In genomic region chr3:131394400-131394799, GRCh38 we compare ENCODE assay signal across 23 cellular contexts. TPM values are rescaled to one million over a fixed set of nuclear protein-coding genes. Genes with fewer than 3 reads are reported as not detected.
DNase-seq lines count a peak whose midpoint lies in the region; ATAC-seq and TF ChIP-seq lines count a peak whose summit lies in the region.
"Had no signal": no experiment of that assay in that cellular context is flagged by ENCODE, and none has a peak within 500 bp of the region (broad histone marks: within the 10 kb centered on the region; RNA-seq: fewer than 3 reads in every experiment).

No MANE protein-coding gene starts in this region.

- H3K27ac Mint-ChIP-seq in glutamatergic neuron (ENCODE audit: unreplicated experiment) = peak overlapping the region; percentile 25
- H3K27ac Mint-ChIP-seq: CD14-positive monocyte; CD4-positive, alpha-beta T cell; CD8-positive, alpha-beta memory T cell had no signal

- H3K27me3 Mint-ChIP-seq in glutamatergic neuron (ENCODE audit: unreplicated experiment) = no peaks in the 10 kb centered on the region

- no peak for TF ChIP-seq POLR2A in right lobe of liver (IDR thresholded peaks at IDR 0.05)

- H3K9me3 Mint-ChIP-seq in glutamatergic neuron (ENCODE audit: unreplicated experiment) = no peaks in the 10 kb centered on the region
- H3K9me3 Mint-ChIP-seq: CD4-positive, alpha-beta T cell; CD8-positive, alpha-beta memory T cell had no signal

- H3K4me1 Mint-ChIP-seq in glutamatergic neuron (ENCODE audit: low read depth, unreplicated experiment) = peaks cover 19% of the 10 kb centered on the region
- H3K4me1 Mint-ChIP-seq: CD8-positive, alpha-beta memory T cell had no signal

- no peak overlapping the region for H3K4me3 Mint-ChIP-seq in glutamatergic neuron (ENCODE audit: unreplicated experiment)
- H3K4me3 Mint-ChIP-seq: CD14-positive monocyte; CD4-positive, alpha-beta T cell; CD8-positive, alpha-beta memory T cell had no signal

- peak; percentile 2 for DNase-seq in DMS53 treated with DMSO at 0.1 percent for 48 hours (lab: John Stamatoyannopoulos, UW; ENCODE audit: unreplicated experiment)
- DNase-seq in glutamatergic neuron = no peak
- no peak for DNase-seq in left lung
- no peak for DNase-seq in right lobe of liver
- no peak for DNase-seq in hepatic stellate cell (ENCODE audit: low spot score)
- no peak for DNase-seq in effector CD8-positive, alpha-beta T cell (lab: John Stamatoyannopoulos, UW)
- DNase-seq in activated T-cell treated with anti-CD3 and anti-CD28 coated beads for 4 hours = no peak
- DNase-seq: 8988T; ACHN; AML-193; BE2C; CD4-positive, alpha-beta T cell; CD8-positive, alpha-beta memory T cell; DMS 273 treated with DMSO at 0.1 percent for 48 hours; DND-41; GOT3; H7; HCEC 1CT had no signal

- H3K27ac ChIP-seq in left lung (no peak overlapping the region), right lobe of liver (no peak overlapping the region)
- H3K27ac ChIP-seq: A549; BLaER1 treated with 17β-estradiol and CSF1 and Interleukin-3, amounts not matched to agents 10 nM and 100 nM had no signal

- H3K9me3 ChIP-seq in left lung (no peaks in the 10 kb centered on the region), right lobe of liver (no peaks in the 10 kb centered on the region)
- H3K9me3 ChIP-seq: A549; BE2C; BLaER1 treated with 17β-estradiol and CSF1 and Interleukin-3, amounts not matched to agents 10 nM and 100 nM had no signal

- no peaks in the 10 kb centered on the region for H3K4me1 ChIP-seq in left lung
- H3K4me1 ChIP-seq in right lobe of liver = peaks cover 0 to 9% (median 2%) of the 10 kb centered on the region in 4 donors
- H3K4me1 ChIP-seq: A549, BE2C had no signal

- no peak for TF ChIP-seq CTCF in glutamatergic neuron (IDR thresholded peaks at IDR 0.05; ENCODE audit: partially characterized antibody, unreplicated experiment)
- no peak for TF ChIP-seq CTCF in left lung (IDR thresholded peaks at IDR 0.05)
- TF ChIP-seq CTCF in right lobe of liver (IDR thresholded peaks at IDR 0.05) = no peak

- ATAC-seq in left lung (peak; percentile 36), right lobe of liver (peak; percentile 53 to 79 (median 68)), GM18870 (IDR thresholded peaks at IDR 0.05; ENCODE audit: unreplicated experiment) (no peak)
- ATAC-seq: A549, GM12878 had no signal

- H3K4me3 ChIP-seq in left lung = no peak overlapping the region
- no peak overlapping the region for H3K4me3 ChIP-seq in right lobe of liver
- H3K4me3 ChIP-seq: A549; BLaER1 treated with 17β-estradiol and CSF1 and Interleukin-3, amounts not matched to agents 10 nM and 100 nM; GM12878 had no signal

- peaks cover 5% of the 10 kb centered on the region for H3K36me3 Mint-ChIP-seq in glutamatergic neuron (ENCODE audit: unreplicated experiment)
- H3K36me3 Mint-ChIP-seq: CD14-positive monocyte had no signal

- H3K27me3 ChIP-seq in left lung = no peaks in the 10 kb centered on the region
- no peaks in the 10 kb centered on the region for H3K27me3 ChIP-seq in right lobe of liver
- H3K27me3 ChIP-seq: BE2C; BLaER1 treated with 17β-estradiol and CSF1 and Interleukin-3, amounts not matched to agents 10 nM and 100 nM had no signal

- intact Hi-C loops in left lung (cut with DNase I) = no loop called here
- intact Hi-C loops in right lobe of liver (cut with DNase I) = no loop called here

- H3K36me3 ChIP-seq in left lung (no peaks in the 10 kb centered on the region), right lobe of liver (no peaks in the 10 kb centered on the region)
- H3K36me3 ChIP-seq: BE2C; BLaER1 treated with 17β-estradiol and CSF1 and Interleukin-3, amounts not matched to agents 10 nM and 100 nM had no signal

RNA-seq across cellular contexts. Expression of gene NUDT16, which starts 12.8 kb away (rescaled TPM):
- 51.1 TPM for total RNA-seq in glutamatergic neuron (ENCODE audit: unreplicated experiment)
- total RNA-seq in left lung = 10 to 100 TPM; 24.7 to 34.4 TPM
- total RNA-seq in right lobe of liver = 10 to 100 TPM; 16.7 to 36.4 (median 20.3) TPM
